20 cellular contexts compared by ENCODE assay signal in the genomic region with DNA sequence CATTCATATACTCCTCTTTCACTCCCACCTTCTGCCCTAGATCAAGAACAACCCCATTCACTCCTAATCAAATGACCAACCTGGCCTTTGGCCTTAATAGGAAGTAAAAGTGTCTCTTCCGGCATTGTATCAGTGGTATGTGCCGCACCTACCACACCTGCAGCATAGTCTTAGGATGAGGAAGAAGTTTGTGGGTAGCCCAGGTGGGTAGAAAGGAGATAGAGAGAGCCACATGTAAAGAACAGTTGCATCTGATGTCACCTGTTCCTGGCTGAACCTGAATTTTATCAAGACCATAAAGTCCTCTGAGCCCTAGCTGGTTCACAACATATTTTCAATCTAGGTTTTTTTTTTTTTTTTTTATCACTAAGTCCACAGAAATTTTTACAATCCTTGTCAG. TPM values are rescaled to one million over a fixed set of nuclear protein-coding genes. Genes with fewer than 3 reads are reported as not detected.
DNase-seq lines count a peak whose midpoint lies in the region; ATAC-seq and TF ChIP-seq lines count a peak whose summit lies in the region.
"Had no signal": no experiment of that assay in that cellular context is flagged by ENCODE, and none has a peak within 500 bp of the region (broad histone marks: within the 10 kb centered on the region; RNA-seq: fewer than 3 reads in every experiment).

No MANE protein-coding gene starts in this region.

- no peaks in the 10 kb centered on the region for H3K9me3 Mint-ChIP-seq in osteocyte (ENCODE audit: unreplicated experiment)
- H3K9me3 Mint-ChIP-seq: activated CD8-positive, alpha-beta T cell treated with anti-CD3 and anti-CD28 coated beads for 36 hours; CD8-positive, alpha-beta memory T cell; effector memory CD8-positive, alpha-beta T cell; WTC11 had no signal

- 92% methylated on average over 2 of the region's 2 CpGs for WGBS in mammary epithelial cell (ENCODE audit: low coverage, missing lambda C conversion rate)
- WGBS in right lobe of liver (ENCODE audit: insufficient coverage, low coverage, low lambda C conversion rate, missing lambda C conversion rate) = 72% methylated on average over 2 of the region's 2 CpGs
- WGBS in suprapubic skin = 77% methylated on average over 2 of the region's 2 CpGs

- H3K79me2 ChIP-seq in mammary epithelial cell (ENCODE audit: insufficient read depth, low read length) = no peaks in the 10 kb centered on the region

- BruUV-seq in mammary epithelial cell (replicated peaks; lab: Mats Ljungman, UMichigan) = no TSS peak

- peak overlapping the region; percentile 58 for H3K27ac ChIP-seq in mammary epithelial cell (ENCODE audit: insufficient read depth, low read depth, low read length)
- H3K27ac ChIP-seq in right lobe of liver = peak overlapping the region in 1 of 3 donors; percentile 1
- peak overlapping the region; percentile 23 for H3K27ac ChIP-seq in suprapubic skin
- H3K27ac ChIP-seq: SJSA1 had no signal

- H3K9ac ChIP-seq in mammary epithelial cell (ENCODE audit: insufficient read depth, low read length) = no peak overlapping the region

- H3K4me3 ChIP-seq in mammary epithelial cell (replicated peaks in 1 of 3; ENCODE audit: insufficient read depth in 1 of 3, low read depth in 2 of 3, low read length in 3 of 3) (no peak overlapping the region), right lobe of liver (no peak overlapping the region), suprapubic skin (no peak overlapping the region)
- H3K4me3 ChIP-seq: SJSA1, spleen had no signal

- TF ChIP-seq CTCF in mammary epithelial cell (conservative IDR thresholded peaks at IDR 0.05 in 1 of 2, IDR thresholded peaks at IDR 0.05 in 1 of 2; ENCODE audit: extremely low read depth in 1 of 2, insufficient read depth in 1 of 2, low read depth in 1 of 2, low read length in 2 of 2) (no peak), right lobe of liver (IDR thresholded peaks at IDR 0.05) (no peak), suprapubic skin (IDR thresholded peaks at IDR 0.05) (no peak), osteocyte (IDR thresholded peaks at IDR 0.05) (no peak)

- H3K27me3 Mint-ChIP-seq in osteocyte (ENCODE audit: unreplicated experiment) = peaks cover 20% of the 10 kb centered on the region

- dilution Hi-C loops in mammary epithelial cell (cut with HindIII; ENCODE audit: low sequenced_read_pairs) = no loop called here

- H2AFZ ChIP-seq in mammary epithelial cell (ENCODE audit: low read depth, low read length) = no peak overlapping the region

- TF ChIP-seq EP300 in suprapubic skin (IDR thresholded peaks at IDR 0.05) = no peak

- H3K27me3 ChIP-seq in mammary epithelial cell (ENCODE audit: insufficient read depth, low read length) (no peaks in the 10 kb centered on the region), right lobe of liver (no peaks in the 10 kb centered on the region), suprapubic skin (no peaks in the 10 kb centered on the region)
- H3K27me3 ChIP-seq: SJSA1, spleen had no signal

- CTCF ChIA-PET in mammary epithelial cell (lab: Charles Lee; ENCODE audit: low non-redundant PET) = no interaction called here

- no peaks in the 10 kb centered on the region for H4K20me1 ChIP-seq in mammary epithelial cell (ENCODE audit: insufficient read depth, low read length)

- H3K36me3 ChIP-seq in mammary epithelial cell (ENCODE audit: insufficient read depth, low read length) (no peaks in the 10 kb centered on the region), right lobe of liver (no peaks in the 10 kb centered on the region), suprapubic skin (no peaks in the 10 kb centered on the region)
- H3K36me3 ChIP-seq: SJSA1, spleen had no signal

- H3K4me1 Mint-ChIP-seq in osteocyte (ENCODE audit: unreplicated experiment) = peaks cover 3% of the 10 kb centered on the region

- H3K4me2 ChIP-seq in mammary epithelial cell (ENCODE audit: insufficient read depth, low read depth, low read length) = no peak overlapping the region

- in situ Hi-C loops in mammary epithelial cell (cut with MboI; ENCODE audit: low sequenced_read_pairs in 2 of 2) = no loop called here

- H3K4me1 ChIP-seq in mammary epithelial cell (ENCODE audit: insufficient read depth, low read length) = peaks cover 5% of the 10 kb centered on the region
- H3K4me1 ChIP-seq in right lobe of liver = peaks cover 0 to 7% (median 0%) of the 10 kb centered on the region in 4 donors
- peaks cover 2% of the 10 kb centered on the region for H3K4me1 ChIP-seq in suprapubic skin
- H3K4me1 ChIP-seq: SJSA1 had no signal

- H3K9me3 ChIP-seq in mammary epithelial cell (replicated peaks; ENCODE audit: insufficient read depth, low read length) (no peaks in the 10 kb centered on the region), right lobe of liver (no peaks in the 10 kb centered on the region), suprapubic skin (no peaks in the 10 kb centered on the region)
- H3K9me3 ChIP-seq: SJSA1, spleen had no signal

- ATAC-seq in right lobe of liver = peak in 3 of 4 donors; percentile 20 to 42 (median 35)
- no peak for ATAC-seq in HG02840 (IDR thresholded peaks at IDR 0.05; ENCODE audit: low FRiP score, unreplicated experiment)
- ATAC-seq: activated CD8-positive, alpha-beta T cell treated with anti-CD3 and anti-CD28 coated beads for 36 hours; effector memory CD8-positive, alpha-beta T cell; WTC11 had no signal

- no peak overlapping the region for H3K4me3 Mint-ChIP-seq in osteocyte (ENCODE audit: unreplicated experiment)
- H3K4me3 Mint-ChIP-seq: activated CD8-positive, alpha-beta T cell treated with anti-CD3 and anti-CD28 coated beads for 36 hours; CD8-positive, alpha-beta memory T cell; effector memory CD8-positive, alpha-beta T cell; WTC11 had no signal

- TF ChIP-seq POLR2A in right lobe of liver (IDR thresholded peaks at IDR 0.05) (no peak), suprapubic skin (IDR thresholded peaks at IDR 0.05) (no peak)

- DNase-seq in HT-29 (ENCODE audit: low spot score) = peak; percentile 93
- no peak for DNase-seq in mammary epithelial cell
- DNase-seq in right lobe of liver = no peak
- DNase-seq in suprapubic skin (ENCODE audit: low spot score in 2 of 2) = no peak
- no peak for DNase-seq in osteocyte (ENCODE audit: extremely low spot score, unreplicated experiment)
- DNase-seq in NCI-H2196 (lab: John Stamatoyannopoulos, UW; ENCODE audit: unreplicated experiment) = no peak
- DNase-seq: activated CD8-positive, alpha-beta T cell treated with anti-CD3 and anti-CD28 coated beads for 36 hours; activated naive CD4-positive, alpha-beta T cell treated with Interleukin-2 at 50 U/mL for 16 hours; activated T-cell treated with anti-CD3 and anti-CD28 coated beads, Interleukin-2, amount 50 U/mL, for 1 hour; anterior cingulate cortex; effector memory CD8-positive, alpha-beta T cell; NCI-H2171; OCI-M1; spleen; stimulated activated CD4-positive, alpha-beta T cell treated with anti-CD3 and anti-CD28 coated beads, Interleukin-4, amount 100 ng/mL, for 4 hours; T-helper 2 cell had no signal

- H3K27ac Mint-ChIP-seq in osteocyte (ENCODE audit: unreplicated experiment) = no peak overlapping the region
- H3K27ac Mint-ChIP-seq: activated CD8-positive, alpha-beta T cell treated with anti-CD3 and anti-CD28 coated beads for 36 hours; CD8-positive, alpha-beta memory T cell; effector memory CD8-positive, alpha-beta T cell; WTC11 had no signal

- intact Hi-C loops in mammary epithelial cell (cut with micrococcal nuclease) = loop anchor here (5.0 kb wide), 1 partner anchor 56 kb away; a partner anchor contains a TSS
- intact Hi-C loops in right lobe of liver (cut with DNase I) = no loop called here

- no peaks in the 10 kb centered on the region for H3K36me3 Mint-ChIP-seq in osteocyte (ENCODE audit: unreplicated experiment)
- H3K36me3 Mint-ChIP-seq: CD8-positive, alpha-beta memory T cell; WTC11 had no signal

RNA-seq across cellular contexts. Expression of a gene that starts 55.5 kb away (rescaled TPM):
- total RNA-seq in HT-29 (2014; rRNA removed; shearing (Covaris generic)) = 23.6 and 29.6 TPM in 2 replicates
- total RNA-seq in mammary epithelial cell (100 to 1,000 TPM in 1 of 2 donors, 10 to 100 TPM in 1; 71.0 to 102 TPM), right lobe of liver (10 to 100 TPM; 14.8 to 44.0 (median 27.3) TPM), suprapubic skin (100 to 1,000 TPM in 2 of 4 donors, 10 to 100 TPM in 2; 64.6 to 130 (median 95.5) TPM), osteocyte (79.7 and 85.4 TPM in 2 replicates)
- 39.4 TPM for polyA plus RNA-seq in mammary epithelial cell
- polyA minus RNA-seq in mammary epithelial cell = 149 TPM
